In genomic region chr20:50668798-50669197, GRCh38 we compare ENCODE assay signal across 23 cellular contexts. TPM values are rescaled to one million over a fixed set of nuclear protein-coding genes. Genes with fewer than 3 reads are reported as not detected.
DNase-seq lines count a peak whose midpoint lies in the region; ATAC-seq, FAIRE-seq and TF ChIP-seq lines count a peak whose summit lies in the region.
"Had no signal": no experiment of that assay in that cellular context is flagged by ENCODE, and none has a peak within 500 bp of the region (broad histone marks: within the 10 kb centered on the region; RNA-seq: fewer than 3 reads in every experiment).

No MANE protein-coding gene starts in this region.

- peak overlapping the region; percentile 8 to 54 for H3K27ac ChIP-seq in kidney (ENCODE audit: low read depth in 2 of 2, low read length in 2 of 2)

- BruUV-seq in Calu3 (replicated peaks; lab: Mats Ljungman, UMichigan): no TSS peak

- TF ChIP-seq CTCF in Calu3 (IDR thresholded peaks at IDR 0.05; ENCODE audit: unreplicated experiment) (no peak), kidney (IDR thresholded peaks at IDR 0.05; ENCODE audit: borderline replicate concordance, extremely low read depth, insufficient read depth) (no peak), type B pancreatic cell (conservative IDR thresholded peaks at IDR 0.05) (no peak)

- H3K4me1 Mint-ChIP-seq in Calu3 (ENCODE audit: low read depth, unreplicated experiment) (peaks cover 79% of the 10 kb centered on the region), T-helper 17 cell (peaks cover 3% of the 10 kb centered on the region), type B pancreatic cell (ENCODE audit: unreplicated experiment) (peaks cover 34% of the 10 kb centered on the region)

- H3K4me3 Mint-ChIP-seq in Calu3 (ENCODE audit: low read depth, unreplicated experiment): no peak overlapping the region
- H3K4me3 Mint-ChIP-seq in T-helper 17 cell: no peak overlapping the region
- H3K4me3 Mint-ChIP-seq in type B pancreatic cell: no peak overlapping the region
- H3K4me3 Mint-ChIP-seq: CD8-positive, alpha-beta T cell; IgD-negative memory B cell had no signal

- H3K9me3 ChIP-seq in T-helper 17 cell (ENCODE audit: control insufficient read depth, low read length, poor library complexity, severe bottlenecking) (no peaks in the 10 kb centered on the region), kidney (ENCODE audit: control insufficient read depth in 1 of 2, low read length in 2 of 2) (no peaks in the 10 kb centered on the region)
- H3K9me3 ChIP-seq: A549 had no signal

- H3K36me3 Mint-ChIP-seq in Calu3 (ENCODE audit: insufficient read depth, unreplicated experiment) (peaks cover 12% of the 10 kb centered on the region), T-helper 17 cell (ENCODE audit: low read depth) (peaks cover 3% of the 10 kb centered on the region), type B pancreatic cell (no peaks in the 10 kb centered on the region)
- H3K36me3 Mint-ChIP-seq: CD8-positive, alpha-beta T cell had no signal

- FAIRE-seq in kidney (lab: Jason Lieb, UNC): no peak
- FAIRE-seq: A549, GM18507 had no signal

- H3K27ac Mint-ChIP-seq in Calu3 (ENCODE audit: unreplicated experiment) (peak overlapping the region; percentile 84), T-helper 17 cell (peak overlapping the region; percentile 62), type B pancreatic cell (peak overlapping the region; percentile 3)
- H3K27ac Mint-ChIP-seq: CD8-positive, alpha-beta T cell; IgD-negative memory B cell had no signal

- CTCF ChIA-PET in Calu3 (lab: Charles Lee): interaction anchor here (2.9 kb wide), 1 partner anchor 60 kb away, joined by 10 read pairs; no protein-coding TSS in a partner anchor

- H3K9ac ChIP-seq in kidney (ENCODE audit: low read length in 2 of 2): no peak overlapping the region

- peaks cover 30 to 46% of the 10 kb centered on the region in 2 donors for H3K4me1 ChIP-seq in kidney (ENCODE audit: control insufficient read depth in 1 of 2, insufficient read depth in 1 of 2, low read depth in 1 of 2, low read length in 2 of 2)

- H3K27me3 Mint-ChIP-seq in Calu3 (ENCODE audit: unreplicated experiment) (no peaks in the 10 kb centered on the region), T-helper 17 cell (peaks cover 25% of the 10 kb centered on the region), type B pancreatic cell (no peaks in the 10 kb centered on the region)

- intact Hi-C loops in Calu3 (cut with micrococcal nuclease; ENCODE audit: unreplicated experiment) (no loop called here), kidney (cut with DNase I) (no loop called here)

- H3K4me3 ChIP-seq in kidney (ENCODE audit: low read length in 2 of 2): peak overlapping the region; percentile 36 to 57
- H3K4me3 ChIP-seq: A549 had no signal

- DNase-seq in Calu3: no peak
- DNase-seq in T-helper 17 cell: no peak
- DNase-seq in kidney: no peak
- DNase-seq in type B pancreatic cell (ENCODE audit: extremely low spot score, unreplicated experiment): no peak
- DNase-seq in SIG-M5 treated with dmso at 0.1 percent for 504 hours (lab: John Stamatoyannopoulos, UW; ENCODE audit: unreplicated experiment): no peak
- DNase-seq: AML-193; C1 segment of cervical spinal cord; CD8-positive, alpha-beta T cell; DND-41; GOT3; HCEC 1CT; NCI-H1048; NCI-H1417; NCI-H1694; NCI-H2029 treated with DMSO at 0.1 percent for 48 hours; NCI-H526 treated with DMSO at 0.1 percent for 48 hours; SHP77 treated with DMSO at 0.1 percent for 48 hours had no signal

- H3K36me3 ChIP-seq in kidney (ENCODE audit: control insufficient read depth in 1 of 2, insufficient read depth in 2 of 2, low read length in 2 of 2): no peaks in the 10 kb centered on the region

- no peak for ATAC-seq in T-helper 17 cell
- no peak for ATAC-seq in GM18907 (IDR thresholded peaks at IDR 0.05; ENCODE audit: unreplicated experiment)
- no peak for ATAC-seq in GM21447 (IDR thresholded peaks at IDR 0.05; ENCODE audit: unreplicated experiment)
- ATAC-seq: A549; CD8-positive, alpha-beta T cell; SK-N-SH treated with all-trans-retinoic acid at 6 μM for 48 hours had no signal

- H3K9me3 Mint-ChIP-seq in Calu3 (ENCODE audit: low read depth, unreplicated experiment) (no peaks in the 10 kb centered on the region), type B pancreatic cell (no peaks in the 10 kb centered on the region)
- H3K9me3 Mint-ChIP-seq: CD8-positive, alpha-beta T cell had no signal

RNA-seq across cellular contexts. Expression of gene RIPOR3, which starts 22.5 kb away (rescaled TPM):
- total RNA-seq in Calu3 (2022): 2.8 and 4.0 TPM in 2 replicates
- 1 to 10 TPM in 1 of 2 donors, not detected in 1; 2.1 TPM for total RNA-seq in T-helper 17 cell
- 14.6 TPM for total RNA-seq in kidney
- 10.5 TPM for polyA plus RNA-seq in kidney (ENCODE audit: insufficient read depth, low read depth, low replicate concordance)
- 1.9 and 5.1 TPM in 2 replicates for total RNA-seq in type B pancreatic cell (ENCODE audit: low replicate concordance)
- total RNA-seq: CD8-positive, alpha-beta T cell had no signal

Comparison
In these comparisons a context has a peak if more than half of its experiments do, and no peak if none do; other contexts are left out.
1. H3K27ac Mint-ChIP-seq: peak in every context shown above with its lines; median percentile 84 in Calu3; 62 in T-helper 17 cell; 3 in type B pancreatic cell.